Comparison of ENCODE assay signal across 1 cellular context in the genomic region with DNA sequence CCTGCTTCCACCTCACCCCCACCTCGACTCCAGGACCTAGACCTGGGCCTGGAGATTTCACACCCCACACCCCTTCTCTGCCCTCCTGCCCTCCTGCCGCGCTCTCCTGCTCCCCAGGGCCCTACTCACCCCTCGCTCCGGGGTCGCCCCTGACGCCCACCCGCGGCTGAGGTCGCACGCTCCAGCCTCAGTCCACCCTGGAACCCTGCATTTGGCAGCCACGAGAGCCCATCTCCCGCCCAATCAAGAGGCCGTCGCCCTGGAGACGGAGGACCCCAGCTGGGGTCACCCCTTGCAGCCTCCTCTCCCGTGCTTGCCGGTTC.
TF ChIP-seq lines count a peak whose summit lies in the region.

No MANE protein-coding gene starts in this region.

TF ChIP-seq in HepG2, 621 proteins besides CTCF, POLR2A, EP300 and RAD21 (continued from another document):
- TF ChIP-seq, protein P1, sequence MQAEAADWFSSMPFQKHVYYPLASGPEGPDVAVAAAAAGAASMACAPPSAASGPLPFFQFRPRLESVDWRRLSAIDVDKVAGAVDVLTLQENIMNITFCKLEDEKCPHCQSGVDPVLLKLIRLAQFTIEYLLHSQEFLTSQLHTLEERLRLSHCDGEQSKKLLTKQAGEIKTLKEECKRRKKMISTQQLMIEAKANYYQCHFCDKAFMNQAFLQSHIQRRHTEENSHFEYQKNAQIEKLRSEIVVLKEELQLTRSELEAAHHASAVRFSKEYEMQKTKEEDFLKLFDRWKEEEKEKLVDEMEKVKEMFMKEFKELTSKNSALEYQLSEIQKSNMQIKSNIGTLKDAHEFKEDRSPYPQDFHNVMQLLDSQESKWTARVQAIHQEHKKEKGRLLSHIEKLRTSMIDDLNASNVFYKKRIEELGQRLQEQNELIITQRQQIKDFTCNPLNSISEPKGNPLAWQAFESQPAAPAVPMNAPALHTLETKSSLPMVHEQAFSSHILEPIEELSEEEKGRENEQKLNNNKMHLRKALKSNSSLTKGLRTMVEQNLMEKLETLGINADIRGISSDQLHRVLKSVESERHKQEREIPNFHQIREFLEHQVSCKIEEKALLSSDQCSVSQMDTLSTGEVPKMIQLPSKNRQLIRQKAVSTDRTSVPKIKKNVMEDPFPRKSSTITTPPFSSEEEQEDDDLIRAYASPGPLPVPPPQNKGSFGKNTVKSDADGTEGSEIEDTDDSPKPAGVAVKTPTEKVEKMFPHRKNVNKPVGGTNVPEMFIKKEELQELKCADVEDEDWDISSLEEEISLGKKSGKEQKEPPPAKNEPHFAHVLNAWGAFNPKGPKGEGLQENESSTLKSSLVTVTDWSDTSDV (CRISPR knock-in tag; IDR thresholded peaks at IDR 0.05), result 0 out of 2 replicates have a peak, but pooled peaks have one; percentile 69
- TF ChIP-seq, protein P2, sequence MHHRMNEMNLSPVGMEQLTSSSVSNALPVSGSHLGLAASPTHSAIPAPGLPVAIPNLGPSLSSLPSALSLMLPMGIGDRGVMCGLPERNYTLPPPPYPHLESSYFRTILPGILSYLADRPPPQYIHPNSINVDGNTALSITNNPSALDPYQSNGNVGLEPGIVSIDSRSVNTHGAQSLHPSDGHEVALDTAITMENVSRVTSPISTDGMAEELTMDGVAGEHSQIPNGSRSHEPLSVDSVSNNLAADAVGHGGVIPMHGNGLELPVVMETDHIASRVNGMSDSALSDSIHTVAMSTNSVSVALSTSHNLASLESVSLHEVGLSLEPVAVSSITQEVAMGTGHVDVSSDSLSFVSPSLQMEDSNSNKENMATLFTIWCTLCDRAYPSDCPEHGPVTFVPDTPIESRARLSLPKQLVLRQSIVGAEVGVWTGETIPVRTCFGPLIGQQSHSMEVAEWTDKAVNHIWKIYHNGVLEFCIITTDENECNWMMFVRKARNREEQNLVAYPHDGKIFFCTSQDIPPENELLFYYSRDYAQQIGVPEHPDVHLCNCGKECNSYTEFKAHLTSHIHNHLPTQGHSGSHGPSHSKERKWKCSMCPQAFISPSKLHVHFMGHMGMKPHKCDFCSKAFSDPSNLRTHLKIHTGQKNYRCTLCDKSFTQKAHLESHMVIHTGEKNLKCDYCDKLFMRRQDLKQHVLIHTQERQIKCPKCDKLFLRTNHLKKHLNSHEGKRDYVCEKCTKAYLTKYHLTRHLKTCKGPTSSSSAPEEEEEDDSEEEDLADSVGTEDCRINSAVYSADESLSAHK (CRISPR knock-in tag; IDR thresholded peaks at IDR 0.05; ENCODE audit: borderline replicate concordance), result no peak
- 0 out of 2 replicates have a peak, but pooled peaks have one; percentile 1 for TF ChIP-seq EHMT2 (IDR thresholded peaks at IDR 0.05; ENCODE audit: borderline replicate concordance, low read depth, low read length)
- TF ChIP-seq, protein P3, sequence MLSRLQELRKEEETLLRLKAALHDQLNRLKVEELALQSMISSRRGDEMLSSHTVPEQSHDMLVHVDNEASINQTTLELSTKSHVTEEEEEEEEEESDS (CRISPR knock-in tag; IDR thresholded peaks at IDR 0.05; ENCODE audit: borderline replicate concordance), result no peak
- no peak for TF ChIP-seq ELF4 (CRISPR knock-in tag; IDR thresholded peaks at IDR 0.05; ENCODE audit: borderline replicate concordance)
- TF ChIP-seq HNRNPUL1 (IDR thresholded peaks at IDR 0.05; ENCODE audit: low read depth, low read length), result no peak
- TF ChIP-seq ZNF746 (CRISPR knock-in tag; IDR thresholded peaks at IDR 0.05), result 0 out of 2 replicates have a peak, but pooled peaks have one; percentile 34
- TF ChIP-seq ZMAT3 (CRISPR knock-in tag; conservative IDR thresholded peaks at IDR 0.05), result no peak
- TF ChIP-seq, protein P4, sequence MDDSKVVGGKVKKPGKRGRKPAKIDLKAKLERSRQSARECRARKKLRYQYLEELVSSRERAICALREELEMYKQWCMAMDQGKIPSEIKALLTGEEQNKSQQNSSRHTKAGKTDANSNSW (CRISPR knock-in tag; IDR thresholded peaks at IDR 0.05; ENCODE audit: borderline replicate concordance), result no peak
- peak; percentile 65 for TF ChIP-seq HNRNPK (IDR thresholded peaks at IDR 0.05; ENCODE audit: low read depth, low read length, poor library complexity, severe bottlenecking)
- TF ChIP-seq, protein P5, sequence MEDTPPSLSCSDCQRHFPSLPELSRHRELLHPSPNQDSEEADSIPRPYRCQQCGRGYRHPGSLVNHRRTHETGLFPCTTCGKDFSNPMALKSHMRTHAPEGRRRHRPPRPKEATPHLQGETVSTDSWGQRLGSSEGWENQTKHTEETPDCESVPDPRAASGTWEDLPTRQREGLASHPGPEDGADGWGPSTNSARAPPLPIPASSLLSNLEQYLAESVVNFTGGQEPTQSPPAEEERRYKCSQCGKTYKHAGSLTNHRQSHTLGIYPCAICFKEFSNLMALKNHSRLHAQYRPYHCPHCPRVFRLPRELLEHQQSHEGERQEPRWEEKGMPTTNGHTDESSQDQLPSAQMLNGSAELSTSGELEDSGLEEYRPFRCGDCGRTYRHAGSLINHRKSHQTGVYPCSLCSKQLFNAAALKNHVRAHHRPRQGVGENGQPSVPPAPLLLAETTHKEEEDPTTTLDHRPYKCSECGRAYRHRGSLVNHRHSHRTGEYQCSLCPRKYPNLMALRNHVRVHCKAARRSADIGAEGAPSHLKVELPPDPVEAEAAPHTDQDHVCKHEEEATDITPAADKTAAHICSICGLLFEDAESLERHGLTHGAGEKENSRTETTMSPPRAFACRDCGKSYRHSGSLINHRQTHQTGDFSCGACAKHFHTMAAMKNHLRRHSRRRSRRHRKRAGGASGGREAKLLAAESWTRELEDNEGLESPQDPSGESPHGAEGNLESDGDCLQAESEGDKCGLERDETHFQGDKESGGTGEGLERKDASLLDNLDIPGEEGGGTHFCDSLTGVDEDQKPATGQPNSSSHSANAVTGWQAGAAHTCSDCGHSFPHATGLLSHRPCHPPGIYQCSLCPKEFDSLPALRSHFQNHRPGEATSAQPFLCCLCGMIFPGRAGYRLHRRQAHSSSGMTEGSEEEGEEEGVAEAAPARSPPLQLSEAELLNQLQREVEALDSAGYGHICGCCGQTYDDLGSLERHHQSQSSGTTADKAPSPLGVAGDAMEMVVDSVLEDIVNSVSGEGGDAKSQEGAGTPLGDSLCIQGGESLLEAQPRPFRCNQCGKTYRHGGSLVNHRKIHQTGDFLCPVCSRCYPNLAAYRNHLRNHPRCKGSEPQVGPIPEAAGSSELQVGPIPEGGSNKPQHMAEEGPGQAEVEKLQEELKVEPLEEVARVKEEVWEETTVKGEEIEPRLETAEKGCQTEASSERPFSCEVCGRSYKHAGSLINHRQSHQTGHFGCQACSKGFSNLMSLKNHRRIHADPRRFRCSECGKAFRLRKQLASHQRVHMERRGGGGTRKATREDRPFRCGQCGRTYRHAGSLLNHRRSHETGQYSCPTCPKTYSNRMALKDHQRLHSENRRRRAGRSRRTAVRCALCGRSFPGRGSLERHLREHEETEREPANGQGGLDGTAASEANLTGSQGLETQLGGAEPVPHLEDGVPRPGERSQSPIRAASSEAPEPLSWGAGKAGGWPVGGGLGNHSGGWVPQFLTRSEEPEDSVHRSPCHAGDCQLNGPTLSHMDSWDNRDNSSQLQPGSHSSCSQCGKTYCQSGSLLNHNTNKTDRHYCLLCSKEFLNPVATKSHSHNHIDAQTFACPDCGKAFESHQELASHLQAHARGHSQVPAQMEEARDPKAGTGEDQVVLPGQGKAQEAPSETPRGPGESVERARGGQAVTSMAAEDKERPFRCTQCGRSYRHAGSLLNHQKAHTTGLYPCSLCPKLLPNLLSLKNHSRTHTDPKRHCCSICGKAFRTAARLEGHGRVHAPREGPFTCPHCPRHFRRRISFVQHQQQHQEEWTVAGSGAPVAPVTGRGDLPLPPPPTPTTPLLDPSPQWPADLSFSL (CRISPR knock-in tag; IDR thresholded peaks at IDR 0.05), result no peak
- no peak for TF ChIP-seq MAF1 (CRISPR knock-in tag; IDR thresholded peaks at IDR 0.05; ENCODE audit: borderline replicate concordance)
- no peak for TF ChIP-seq RFX3 (CRISPR knock-in tag; IDR thresholded peaks at IDR 0.05)
